Comparison of ENCODE assay signal across 10 cellular contexts in genomic region chr12:86914716-86915115, GRCh38.
A peak's percentile ranks its signal among the peaks of the same experiment; 100 is the strongest.
DNase-seq lines count a peak whose midpoint lies in the region; ATAC-seq and TF ChIP-seq lines count a peak whose summit lies in the region.
"Had no signal": no experiment of that assay in that cellular context is flagged by ENCODE, and none has a peak within 500 bp of the region (broad histone marks: within the 10 kb centered on the region; RNA-seq: fewer than 3 reads in every experiment).

No MANE protein-coding gene starts in this region.

- H3K9me3 Mint-ChIP-seq in activated T-cell treated with anti-CD3 and anti-CD28 coated beads, Interleukin-2, amount 50 U/mL, for 72 hours, result peaks cover 7 to 12% of the 10 kb centered on the region in 2 donors
- H3K9me3 Mint-ChIP-seq: activated CD4-positive, alpha-beta T cell treated with anti-CD3 and anti-CD28 coated beads, Interleukin-2, amount 10 ng/mL, durations not matched to agents 7 days and 5 days had no signal

- ATAC-seq in GM18498 (IDR thresholded peaks at IDR 0.05; ENCODE audit: unreplicated experiment) (no peak), GM19467 (IDR thresholded peaks at IDR 0.05; ENCODE audit: unreplicated experiment) (no peak)
- no peak for ATAC-seq in activated T-cell treated with anti-CD3 and anti-CD28 coated beads, Interleukin-2, amount 50 U/mL, for 72 hours (replicated peaks in 1 of 2)

- peak; percentile 71 for TF ChIP-seq CTCF in kidney epithelial cell (IDR thresholded peaks at IDR 0.05; ENCODE audit: insufficient read depth, low read length, poor library complexity, severe bottlenecking)

- H3K4me3 ChIP-seq in Karpas-422 (ENCODE audit: low read length) (no peak overlapping the region), adipocyte (ENCODE audit: low read length) (no peak overlapping the region), kidney epithelial cell (ENCODE audit: low read depth, low read length) (no peak overlapping the region)

- H3K27me3 ChIP-seq in Karpas-422 (ENCODE audit: low read length) (no peaks in the 10 kb centered on the region), adipocyte (replicated peaks; ENCODE audit: control insufficient read depth, insufficient read depth, low read length) (no peaks in the 10 kb centered on the region), kidney epithelial cell (ENCODE audit: control insufficient read depth, insufficient read depth, low read length) (no peaks in the 10 kb centered on the region)
- H3K27me3 ChIP-seq: neutrophil had no signal

- in situ Hi-C loops in Caki2 (cut with HindIII; ENCODE audit: low pct_unique_long_range_greater_than_20kb, low sequenced_read_pairs), result no loop called here

- H3K4me2 ChIP-seq in Karpas-422 (ENCODE audit: low read depth, low read length, poor library complexity, severe bottlenecking), result no peak overlapping the region

- H3K4me1 Mint-ChIP-seq in activated T-cell treated with anti-CD3 and anti-CD28 coated beads, Interleukin-2, amount 50 U/mL, for 72 hours (ENCODE audit: low read depth), result no peaks in the 10 kb centered on the region
- H3K4me1 Mint-ChIP-seq: activated CD4-positive, alpha-beta T cell treated with anti-CD3 and anti-CD28 coated beads, Interleukin-2, amount 10 ng/mL, durations not matched to agents 7 days and 5 days had no signal

- H3K4me3 Mint-ChIP-seq in activated T-cell treated with anti-CD3 and anti-CD28 coated beads, Interleukin-2, amount 50 U/mL, for 72 hours, result no peak overlapping the region
- H3K4me3 Mint-ChIP-seq: activated CD4-positive, alpha-beta T cell treated with anti-CD3 and anti-CD28 coated beads, Interleukin-2, amount 10 ng/mL, durations not matched to agents 7 days and 5 days had no signal

- H4K20me1 ChIP-seq in Karpas-422 (ENCODE audit: insufficient read depth, low read depth, low read length), result no peaks in the 10 kb centered on the region

- no peaks in the 10 kb centered on the region for H3K9me2 ChIP-seq in Karpas-422 (replicated peaks; ENCODE audit: insufficient read depth, low read length)

- no peak overlapping the region for H3K27ac Mint-ChIP-seq in activated T-cell treated with anti-CD3 and anti-CD28 coated beads, Interleukin-2, amount 50 U/mL, for 72 hours
- H3K27ac Mint-ChIP-seq: activated CD4-positive, alpha-beta T cell treated with anti-CD3 and anti-CD28 coated beads, Interleukin-2, amount 10 ng/mL, durations not matched to agents 7 days and 5 days had no signal

- peak; percentile 61 for DNase-seq in Caki2 (ENCODE audit: low read depth)
- peak; percentile 50 for DNase-seq in Karpas-422
- DNase-seq in adipocyte (ENCODE audit: low read depth), result peak; percentile 72
- DNase-seq in kidney epithelial cell (ENCODE audit: low read depth), result peak; percentile 5
- DNase-seq in activated T-cell treated with anti-CD3 and anti-CD28 coated beads, Interleukin-2, amount 50 U/mL, for 72 hours, result no peak
- no peak for DNase-seq in GDM1 (lab: John Stamatoyannopoulos, UW)
- DNase-seq: activated CD4-positive, alpha-beta T cell treated with anti-CD3 and anti-CD28 coated beads, Interleukin-2, amount 10 ng/mL, durations not matched to agents 7 days and 5 days had no signal

- H3K36me3 Mint-ChIP-seq in activated T-cell treated with anti-CD3 and anti-CD28 coated beads, Interleukin-2, amount 50 U/mL, for 72 hours (ENCODE audit: insufficient read depth in 2 of 2), result peaks cover 0 to 2% of the 10 kb centered on the region in 2 donors

- H3K4me1 ChIP-seq in Karpas-422 (ENCODE audit: low read length) (no peaks in the 10 kb centered on the region), adipocyte (ENCODE audit: control insufficient read depth, insufficient read depth, low read length) (no peaks in the 10 kb centered on the region)

- no peak overlapping the region for H2AFZ ChIP-seq in Karpas-422 (ENCODE audit: low read length)

- no peaks in the 10 kb centered on the region for H3K27me3 Mint-ChIP-seq in activated T-cell treated with anti-CD3 and anti-CD28 coated beads, Interleukin-2, amount 50 U/mL, for 72 hours (ENCODE audit: low read depth)
- H3K27me3 Mint-ChIP-seq: activated CD4-positive, alpha-beta T cell treated with anti-CD3 and anti-CD28 coated beads, Interleukin-2, amount 10 ng/mL, durations not matched to agents 7 days and 5 days had no signal

- no peaks in the 10 kb centered on the region for H3K36me3 ChIP-seq in Karpas-422 (ENCODE audit: insufficient read depth, low read length)
- H3K36me3 ChIP-seq in adipocyte (ENCODE audit: control insufficient read depth, insufficient read depth, low read length, severe bottlenecking), result no peaks in the 10 kb centered on the region
- H3K36me3 ChIP-seq in kidney epithelial cell (ENCODE audit: control insufficient read depth, insufficient read depth, low read length), result no peaks in the 10 kb centered on the region
- H3K36me3 ChIP-seq: neutrophil had no signal

- no peak overlapping the region for H3K27ac ChIP-seq in Karpas-422 (ENCODE audit: low read length)
- H3K27ac ChIP-seq: neutrophil had no signal

- H3K9me3 ChIP-seq in Karpas-422 (ENCODE audit: low read length), result peaks cover 18% of the 10 kb centered on the region
- H3K9me3 ChIP-seq in adipocyte (ENCODE audit: control insufficient read depth, low read length), result no peaks in the 10 kb centered on the region
- H3K9me3 ChIP-seq: neutrophil had no signal

- H3K79me2 ChIP-seq in Karpas-422 (ENCODE audit: low read length), result no peaks in the 10 kb centered on the region

- H3K9ac ChIP-seq in Karpas-422 (ENCODE audit: low read length), result no peak overlapping the region
- no peak overlapping the region for H3K9ac ChIP-seq in adipocyte (ENCODE audit: low read length)

Comparison
In these comparisons a context has a peak if more than half of its experiments do, and no peak if none do; other contexts are left out.
1. DNase-seq: peak in Caki2 (single experiment), Karpas-422 (single experiment), adipocyte (single experiment) and kidney epithelial cell (single experiment); none in activated T-cell treated with anti-CD3 and anti-CD28 coated beads, Interleukin-2, amount 50 U/mL, for 72 hours (0 of 2) and GDM1 (single experiment).